8 cellular contexts compared by ENCODE assay signal in genomic region chr5:14145356-14146334, GRCh38. TPM values are rescaled to one million over a fixed set of nuclear protein-coding genes. Genes with fewer than 3 reads are reported as not detected.
A peak's percentile ranks its signal among the peaks of the same experiment; 100 is the strongest.
DNase-seq lines count a peak whose midpoint lies in the region; ATAC-seq and TF ChIP-seq lines count a peak whose summit lies in the region.

No MANE protein-coding gene starts in this region.

- no peak overlapping the region for H2BK12ac ChIP-seq in trophoblast cell (ENCODE audit: low read length)

- no peak overlapping the region for H2BK5ac ChIP-seq in trophoblast cell (ENCODE audit: low read depth, low read length, poor library complexity)

- no peak overlapping the region for H4K12ac ChIP-seq in trophoblast cell (ENCODE audit: low read depth, low read length)

- in situ Hi-C loops in G401 (cut with HindIII; ENCODE audit: low sequenced_read_pairs), result no loop called here

- no peak overlapping the region for H3K27ac ChIP-seq in SK-N-MC
- H3K27ac ChIP-seq in trophoblast cell (ENCODE audit: low read depth, low read length), result peak overlapping the region; percentile 96

- whole genome bisulfite sequencing in trophoblast cell (ENCODE audit: extremely low coverage, insufficient coverage, insufficient read length), result no CpG with 5 or more reads among the region's 15 CpGs

- H2AK5ac ChIP-seq in trophoblast cell (ENCODE audit: low read length), result no peak overlapping the region

- H4K91ac ChIP-seq in trophoblast cell (ENCODE audit: low read depth, low read length), result peak overlapping the region; percentile 99

- H3K4me3 ChIP-seq in SK-N-MC (peak overlapping the region; percentile 85), fibroblast of the aortic adventitia (ENCODE audit: low read depth, low read length) (peak overlapping the region; percentile 87), trophoblast cell (ENCODE audit: low read depth, low read length) (peak overlapping the region; percentile 90)

- H3K79me1 ChIP-seq in trophoblast cell (ENCODE audit: low read length), result peaks cover 23% of the 10 kb centered on the region

- no peak overlapping the region for H3K9ac ChIP-seq in SK-N-MC (ENCODE audit: insufficient read length)
- H3K9ac ChIP-seq in trophoblast cell (ENCODE audit: low read length), result peak overlapping the region; percentile 97

- no peak overlapping the region for H4K8ac ChIP-seq in trophoblast cell (ENCODE audit: low read depth, low read length)

- no peaks in the 10 kb centered on the region for H3K27me3 ChIP-seq in trophoblast cell (ENCODE audit: insufficient read depth, low read length)

- peak overlapping the region; percentile 71 for H3K4me2 ChIP-seq in trophoblast cell (ENCODE audit: low read length)

- peak overlapping the region; percentile 76 for H2BK120ac ChIP-seq in trophoblast cell (ENCODE audit: insufficient read depth, low read length, poor library complexity)

- H3K4me1 ChIP-seq in trophoblast cell (ENCODE audit: control insufficient read depth in 1 of 2, insufficient read depth in 2 of 2, low read length in 2 of 2), result peaks cover 17 to 23% of the 10 kb centered on the region in 2 experiments

- H3K23ac ChIP-seq in trophoblast cell (ENCODE audit: low read length), result no peak overlapping the region

- peaks cover 48% of the 10 kb centered on the region for H3K79me2 ChIP-seq in trophoblast cell (ENCODE audit: control insufficient read depth, insufficient read depth, low read length, poor library complexity)

- no peaks in the 10 kb centered on the region for H3K9me3 ChIP-seq in SK-N-MC (ENCODE audit: low read depth, low read length)
- H3K9me3 ChIP-seq in trophoblast cell (ENCODE audit: insufficient read depth, low read depth, low read length), result no peaks in the 10 kb centered on the region

- H3K18ac ChIP-seq in trophoblast cell (ENCODE audit: low read length), result no peak overlapping the region

- peak overlapping the region; percentile 73 for H2AFZ ChIP-seq in trophoblast cell (ENCODE audit: insufficient read depth, low read length, poor library complexity)

- DNase-seq in G401 (ENCODE audit: low spot score) (peak; percentile 56), SK-N-MC (ENCODE audit: low read depth, low spot score) (no peak), fibroblast of the aortic adventitia (ENCODE audit: low read depth) (peak; percentile 82), trophoblast cell (no peak), midbrain (lab: John Stamatoyannopoulos, UW) (no peak)

- H3K4ac ChIP-seq in trophoblast cell (ENCODE audit: low read depth, low read length), result peak overlapping the region; percentile 96

- H3K36me3 ChIP-seq in SK-N-MC (ENCODE audit: insufficient read depth, low read length), result no peaks in the 10 kb centered on the region
- peaks cover 0 to 2% of the 10 kb centered on the region in 2 experiments for H3K36me3 ChIP-seq in trophoblast cell (ENCODE audit: control insufficient read depth in 1 of 2, insufficient read depth in 2 of 2, low read length in 2 of 2)

- no peak for TF ChIP-seq CTCF in fibroblast of the aortic adventitia (IDR thresholded peaks at IDR 0.05; ENCODE audit: insufficient read depth, low read length)

- ATAC-seq in GM19351 (IDR thresholded peaks at IDR 0.05; ENCODE audit: unreplicated experiment) (no peak), HG02981 (IDR thresholded peaks at IDR 0.05; ENCODE audit: unreplicated experiment) (no peak), GM21717 (IDR thresholded peaks at IDR 0.05; ENCODE audit: unreplicated experiment) (no peak)

- H3K14ac ChIP-seq in trophoblast cell (ENCODE audit: low read length), result no peak overlapping the region

RNA-seq across cellular contexts. Expression of gene TRIO, which starts 2.5 kb away (rescaled TPM):
- total RNA-seq in G401 (2014; rRNA removed; shearing (Covaris generic)), result 42.1 and 50.0 TPM in 2 replicates
- total RNA-seq in fibroblast of the aortic adventitia (ENCODE audit: low replicate concordance), result 211 and 222 TPM in 2 replicates
- polyA plus RNA-seq in trophoblast cell (2013), result 47.9 and 49.7 TPM in 2 replicates

Comparison
In these comparisons a context has a peak if more than half of its experiments do, and no peak if none do; other contexts are left out.
1. DNase-seq: peak in G401 (single experiment) and fibroblast of the aortic adventitia (single experiment); none in SK-N-MC (single experiment), trophoblast cell (0 of 2) and midbrain (single experiment).
2. Peak in every context shown above with its lines, with median percentiles within 50 percentile points of each other: H3K4me3 ChIP-seq.